ENCODE assay signal across 10 cellular contexts in genomic region chr7:30782690-30783089, GRCh38. TPM values are rescaled to one million over a fixed set of nuclear protein-coding genes. Genes with fewer than 3 reads are reported as not detected.
"Had no signal": no experiment of that assay in that cellular context is flagged by ENCODE, and none has a peak within 500 bp of the region (broad histone marks: within the 10 kb centered on the region; RNA-seq: fewer than 3 reads in every experiment).

No MANE protein-coding gene starts in this region.

- H3K9ac ChIP-seq: KMS-11 had no signal

- DNase-seq: IMR-90, KBM-7, KG1 had no signal

- H3K27ac ChIP-seq: HL-60, KMS-11 had no signal

- FAIRE-seq: HepG2, HTR-8/SVneo had no signal

- ATAC-seq: HepG2 had no signal

- H3K4me2 ChIP-seq: KMS-11 had no signal

RNA-seq across cellular contexts. Expression of gene MINDY4, which starts 11.5 kb away (rescaled TPM):
- total RNA-seq: HepG2 had no signal
- polyA plus RNA-seq: HepG2 had no signal

RNA-seq across cellular contexts. Expression of gene INMT, which starts 30.8 kb away (rescaled TPM):
- total RNA-seq: HepG2, HT-29, HT1080 had no signal
- polyA plus RNA-seq: HepG2, IgD-negative memory B cell had no signal
